Comparison of ENCODE assay signal across 8 cellular contexts in the genomic region with DNA sequence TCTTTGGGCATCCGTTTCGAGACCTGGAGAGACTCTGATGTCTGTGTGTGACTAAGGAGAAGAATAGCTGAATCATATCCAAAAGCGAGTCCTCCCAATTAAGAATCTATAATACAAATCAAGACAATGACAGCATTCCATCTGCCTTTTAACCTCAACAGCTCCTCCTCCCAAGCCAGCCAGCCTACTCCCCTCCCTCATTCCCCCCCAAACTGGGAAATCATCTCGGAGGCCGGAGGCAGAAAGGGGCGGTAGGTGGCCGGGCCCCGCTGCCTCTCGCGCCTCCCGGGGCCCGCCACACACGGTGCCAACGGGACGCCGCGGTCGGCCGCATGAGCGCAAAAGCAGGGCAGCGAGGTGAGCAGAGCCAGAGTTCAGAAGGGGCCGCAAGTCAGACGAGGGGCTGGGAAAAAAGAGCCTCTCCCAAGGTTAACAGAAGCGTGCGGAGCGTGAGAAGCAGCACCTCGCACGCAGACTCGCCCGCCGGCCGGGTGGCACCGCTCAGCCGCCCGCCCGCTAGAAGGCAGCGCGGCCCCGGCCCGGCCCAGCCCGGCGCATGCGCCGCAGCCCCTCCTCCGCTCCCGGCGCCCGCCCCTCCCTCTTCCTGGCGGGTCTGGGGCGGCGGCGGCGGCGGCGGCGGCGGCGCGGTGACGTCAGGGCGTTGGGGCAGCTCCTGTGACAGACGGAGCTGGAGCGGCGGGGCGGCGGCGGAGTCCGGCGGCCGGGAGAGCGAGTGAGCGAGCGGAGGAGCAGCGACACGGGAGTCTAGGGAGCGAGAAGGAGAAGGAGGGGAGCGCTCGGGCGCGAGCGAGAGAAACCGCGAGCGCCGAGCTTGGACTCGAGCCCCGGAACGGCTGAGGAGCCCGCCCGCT. TPM values are rescaled to one million over a fixed set of nuclear protein-coding genes. Genes with fewer than 3 reads are reported as not detected.
A peak's percentile ranks its signal among the peaks of the same experiment; 100 is the strongest.
DNase-seq lines count a peak whose midpoint lies in the region; ATAC-seq, FAIRE-seq and TF ChIP-seq lines count a peak whose summit lies in the region.

Gene PAFAH1B1, plus strand, starts transcription at position 681 of the 872 bp plus-strand sequence. CDS start 44,635 bp downstream, outside the sequence.

- TSS peak; percentile 80 for BruUV-seq in endothelial cell of umbilical vein (replicated peaks; lab: Mats Ljungman, UMichigan)

- POLR2A ChIA-PET in endothelial cell of umbilical vein (lab: Charles Lee) = interaction anchor here (1.2 kb wide), 1 partner anchor 82 kb away, joined by 4 read pairs; the partner anchor contains the start of gene METTL16

- H3K4me3 ChIP-seq in OCI-LY1 (ENCODE audit: low read depth, low read length, poor library complexity, severe bottlenecking) (peak within 1 kb of the TSS; percentile 97), endothelial cell of umbilical vein (replicated peaks in 1 of 3; ENCODE audit: insufficient read depth in 1 of 3, low read depth in 1 of 3, low read length in 3 of 3) (peak within 1 kb of the TSS; percentile 95 to 100 (median 98))

- ATAC-seq in GM21360 (IDR thresholded peaks at IDR 0.05; ENCODE audit: unreplicated experiment) = peak; percentile 77

- dilution Hi-C loops in endothelial cell of umbilical vein (cut with MboI; ENCODE audit: extremely low pct_ligation_motif_present, low sequenced_read_pairs) = no loop called here

- H3K4me2 ChIP-seq in OCI-LY1 (ENCODE audit: low read length) (peak within 1 kb of the TSS; percentile 80), endothelial cell of umbilical vein (ENCODE audit: insufficient read depth, low read length) (peak within 1 kb of the TSS; percentile 100)

- H3K79me2 ChIP-seq in OCI-LY1 (ENCODE audit: insufficient read depth, low read length) (peaks cover 43% of the 10 kb centered on the region), endothelial cell of umbilical vein (ENCODE audit: control insufficient read depth, insufficient read depth, low read length) (peaks cover 45% of the 10 kb centered on the region)

- peak; percentile 12; the same call in 1 of the 2 replicates for TF ChIP-seq CTCF in OCI-LY1 (IDR thresholded peaks at IDR 0.05; ENCODE audit: low read length)
- no peak for TF ChIP-seq CTCF in endothelial cell of umbilical vein (IDR thresholded peaks at IDR 0.05; ENCODE audit: extremely low read depth in 1 of 2, insufficient read depth in 1 of 2, low read depth in 1 of 2, low read length in 2 of 2)

- H4K20me1 ChIP-seq in OCI-LY1 (ENCODE audit: insufficient read depth, low read length) (no peaks in the 10 kb centered on the region), endothelial cell of umbilical vein (replicated peaks; ENCODE audit: control insufficient read depth, extremely low read depth, insufficient read depth, low read length) (peaks cover 19% of the 10 kb centered on the region)

- DNase-seq in COR-L47 (lab: John Stamatoyannopoulos, UW) = peak; percentile 71
- peak; percentile 84 for DNase-seq in HT1080 (ENCODE audit: low read depth)
- peak; percentile 98 for DNase-seq in activated CD8-positive, alpha-beta memory T cell treated with anti-CD3 and anti-CD28 coated beads, Interleukin-2, amount 50 U/mL, for 48 hours
- DNase-seq in endothelial cell of umbilical vein (ENCODE audit: low read depth, low spot score) = peak; percentile 90
- DNase-seq in middle frontal gyrus (ENCODE audit: extremely low spot score, low spot score) = peak; percentile 91
- DNase-seq in stimulated activated CD8-positive, alpha-beta memory T cell treated with anti-CD3 and anti-CD28 coated beads, Interleukin-2, amount 100 ng/mL, for 48 hours (ENCODE audit: low read depth in 2 of 2) = peak; percentile 91 to 95

- TF ChIP-seq POLR2A in endothelial cell of umbilical vein (IDR thresholded peaks at IDR 0.05; ENCODE audit: low read depth, low read length) = peak; percentile 88

- H2AFZ ChIP-seq in OCI-LY1 (ENCODE audit: low read length) = peak within 1 kb of the TSS; percentile 92
- H2AFZ ChIP-seq in endothelial cell of umbilical vein (ENCODE audit: low read depth, low read length) = peak within 1 kb of the TSS; percentile 91

- H3K27me3 ChIP-seq in OCI-LY1 (ENCODE audit: insufficient read depth, low read length) (no peaks in the 10 kb centered on the region), endothelial cell of umbilical vein (ENCODE audit: control insufficient read depth in 2 of 2, insufficient read depth in 2 of 2, low read length in 2 of 2) (no peaks in the 10 kb centered on the region)

- no peaks in the 10 kb centered on the region for H3K9me1 ChIP-seq in endothelial cell of umbilical vein (replicated peaks; ENCODE audit: control insufficient read depth, extremely low read depth, insufficient read depth, low read length)

- H3F3A ChIP-seq in OCI-LY1 (ENCODE audit: insufficient read depth, low read length) = no peaks in the 10 kb centered on the region

- peaks cover 31% of the 10 kb centered on the region for H3K4me1 ChIP-seq in OCI-LY1 (ENCODE audit: insufficient read depth, low read length, severe bottlenecking)
- H3K4me1 ChIP-seq in endothelial cell of umbilical vein (ENCODE audit: control insufficient read depth, extremely low read depth, insufficient read depth, low read length) = peaks cover 22% of the 10 kb centered on the region

- peak; percentile 67 for FAIRE-seq in endothelial cell of umbilical vein (lab: Jason Lieb, UNC)

- intact Hi-C loops in endothelial cell of umbilical vein (cut with micrococcal nuclease) = loop anchor here (1.0 kb wide), 1 partner anchor 82 kb away; the partner anchor contains the start of gene METTL16

- H3K36me3 ChIP-seq in OCI-LY1 (ENCODE audit: insufficient read depth, low read length) (no peaks in the 10 kb centered on the region; the same call in 1 of the 2 replicates), endothelial cell of umbilical vein (ENCODE audit: control insufficient read depth in 2 of 2, extremely low read depth in 1 of 2, insufficient read depth in 2 of 2, low read length in 2 of 2) (no peaks in the 10 kb centered on the region)

- no peaks in the 10 kb centered on the region for H3K9me2 ChIP-seq in OCI-LY1 (ENCODE audit: low read depth, low read length)

- CTCF ChIA-PET in endothelial cell of umbilical vein (lab: Charles Lee) = interaction anchor here (1.1 to 1.3 kb wide), 2 partner anchors 12 to 28 kb away, joined by 4 to 7 read pairs; no protein-coding TSS in a partner anchor

- no peaks in the 10 kb centered on the region for H3K9me3 ChIP-seq in OCI-LY1 (ENCODE audit: low read length)
- no peaks in the 10 kb centered on the region for H3K9me3 ChIP-seq in endothelial cell of umbilical vein (replicated peaks; ENCODE audit: control insufficient read depth, insufficient read depth, low read length)

- peak within 1 kb of the TSS; percentile 92 for H3K9ac ChIP-seq in OCI-LY1 (ENCODE audit: low read length)
- peak within 1 kb of the TSS; percentile 97 for H3K9ac ChIP-seq in endothelial cell of umbilical vein (replicated peaks; ENCODE audit: extremely low read depth, insufficient read depth, low read length)

- peak within 1 kb of the TSS; percentile 71 for H3K27ac ChIP-seq in OCI-LY1 (ENCODE audit: low read depth, low read length, poor library complexity, severe bottlenecking)
- peak within 1 kb of the TSS; percentile 96 for H3K27ac ChIP-seq in endothelial cell of umbilical vein (ENCODE audit: insufficient read depth, low read depth, low read length)

TF ChIP-seq in endothelial cell of umbilical vein, 7 proteins besides CTCF, POLR2A, EP300 and RAD21:
- TF ChIP-seq POLR2AphosphoS5 (IDR thresholded peaks at IDR 0.05; ENCODE audit: insufficient read depth, low read depth, low read length) (peak; percentile 95), JUN (IDR thresholded peaks at IDR 0.05; ENCODE audit: borderline replicate concordance, insufficient read depth, insufficient read length, low read depth) (no peak)
TF ChIP-seq in endothelial cell of umbilical vein: peak in this region for 1.

RNA-seq across cellular contexts. Expression of gene PAFAH1B1, which starts in this region (rescaled TPM):
- 60.6 and 92.9 TPM in 2 replicates for total RNA-seq in HT1080 (2014; rRNA removed; shearing (Covaris generic))
- polyA plus RNA-seq in HT1080 (2015; cell fraction: cytosol; rRNA removed) = 64.9 and 84.3 TPM in 2 replicates
- polyA plus RNA-seq in HT1080 (2015; cell fraction: nucleus; rRNA removed) = 119 and 136 TPM in 2 replicates
- total RNA-seq in endothelial cell of umbilical vein = 153 and 158 TPM in 2 replicates
- 46.4 and 46.5 TPM in 2 replicates for polyA plus RNA-seq in endothelial cell of umbilical vein
- polyA plus RNA-seq in endothelial cell of umbilical vein (2011; cell fraction: cytosol; rRNA removed) = 64.7 and 69.4 TPM in 2 replicates
- 81.8 and 105 TPM in 2 replicates for polyA plus RNA-seq in endothelial cell of umbilical vein (2011; cell fraction: nucleus; rRNA removed)
- polyA plus RNA-seq in endothelial cell of umbilical vein (2012) = 117 and 174 TPM in 2 replicates
- polyA minus RNA-seq in endothelial cell of umbilical vein = 130 and 171 TPM in 2 replicates
- 50.3 TPM for polyA minus RNA-seq in endothelial cell of umbilical vein (2011; cell fraction: cytosol; rRNA and poly(A)+ RNA removed)
- 71.7 and 110 TPM in 2 replicates for polyA minus RNA-seq in endothelial cell of umbilical vein (2011; cell fraction: nucleus; rRNA and poly(A)+ RNA removed)

Comparison
In these comparisons a context has a peak if more than half of its experiments do, and no peak if none do; other contexts are left out.
1. Peak in every context shown above with its lines: DNase-seq, ATAC-seq, H3K4me3 ChIP-seq and H3K27ac ChIP-seq.